Comparison of ENCODE assay signal across 14 cellular contexts in genomic region chr15:31501074-31501473, GRCh38.
A peak's percentile ranks its signal among the peaks of the same experiment; 100 is the strongest.
DNase-seq lines count a peak whose midpoint lies in the region; ATAC-seq and TF ChIP-seq lines count a peak whose summit lies in the region.
"Had no signal": no experiment of that assay in that cellular context is flagged by ENCODE, and none has a peak within 500 bp of the region (broad histone marks: within the 10 kb centered on the region; RNA-seq: fewer than 3 reads in every experiment).

No MANE protein-coding gene starts in this region.

- H3K4me1 ChIP-seq in left ventricle myocardium inferior, result peaks cover 21% of the 10 kb centered on the region
- H3K4me1 ChIP-seq in right atrium auricular region, result no peaks in the 10 kb centered on the region
- peaks cover 12% of the 10 kb centered on the region for H3K4me1 ChIP-seq in mesodermal cell (ENCODE audit: control insufficient read depth, insufficient read depth, low read length, poor library complexity, severe bottlenecking)
- H3K4me1 ChIP-seq in mucosa of descending colon (ENCODE audit: low read depth), result no peaks in the 10 kb centered on the region

- WGBS in mesodermal cell (ENCODE audit: insufficient coverage in 2 of 2), 2 experiments, result no CpG with 5 or more reads among the region's 2 CpGs

- no peak for ATAC-seq in mucosa of descending colon

- H3K9me3 ChIP-seq in left ventricle myocardium inferior (replicated peaks), result no peaks in the 10 kb centered on the region
- H3K9me3 ChIP-seq in right atrium auricular region, result no peaks in the 10 kb centered on the region
- no peaks in the 10 kb centered on the region for H3K9me3 ChIP-seq in mesodermal cell (ENCODE audit: control insufficient read depth, low read length)
- H3K9me3 ChIP-seq in mucosa of descending colon, result no peaks in the 10 kb centered on the region

- H3K27me3 ChIP-seq in left ventricle myocardium inferior (ENCODE audit: low read depth), result no peaks in the 10 kb centered on the region
- no peaks in the 10 kb centered on the region for H3K27me3 ChIP-seq in right atrium auricular region

- no peak for DNase-seq in left ventricle myocardium inferior
- DNase-seq in right atrium auricular region (ENCODE audit: low spot score), result no peak
- peak; percentile 94 for DNase-seq in NCI-H69 (lab: John Stamatoyannopoulos, UW)
- no peak for DNase-seq in mucosa of descending colon
- no peak for DNase-seq in kidney tubule cell (ENCODE audit: low spot score)
- no peak for DNase-seq in SKM-1 (lab: John Stamatoyannopoulos, UW; ENCODE audit: unreplicated experiment)
- DNase-seq: AML-193; Calu3; CD4-positive, alpha-beta T cell; NCI-H1092 treated with DMSO at 0.1 percent for 48 hours; NCI-H187 treated with DMSO at 0.1 percent for 48 hours; NCI-H510A treated with DMSO at 0.1 percent for 48 hours had no signal

- H3K4me3 ChIP-seq in left ventricle myocardium inferior (no peak overlapping the region), right atrium auricular region (no peak overlapping the region), mesodermal cell (ENCODE audit: extremely low read depth, insufficient read depth, low read length, poor library complexity, severe bottlenecking) (no peak overlapping the region), mucosa of descending colon (no peak overlapping the region)

- H3K27ac ChIP-seq in left ventricle myocardium inferior (replicated peaks) (peak overlapping the region; percentile 71), right atrium auricular region (no peak overlapping the region), mesodermal cell (ENCODE audit: low read depth, low read length, severe bottlenecking) (peak overlapping the region; percentile 72)
- H3K27ac ChIP-seq: HL-60 had no signal

- H3K36me3 ChIP-seq in left ventricle myocardium inferior (no peaks in the 10 kb centered on the region), right atrium auricular region (no peaks in the 10 kb centered on the region), mesodermal cell (ENCODE audit: control insufficient read depth, insufficient read depth, low read length) (no peaks in the 10 kb centered on the region), mucosa of descending colon (ENCODE audit: low read depth) (no peaks in the 10 kb centered on the region)

- intact Hi-C loops in left ventricle myocardium inferior (cut with micrococcal nuclease), result no loop called here
- intact Hi-C loops in mucosa of descending colon (cut with DNase I, micrococcal nuclease), result no loop called here

- TF ChIP-seq CTCF in left ventricle myocardium inferior (IDR thresholded peaks at IDR 0.05; ENCODE audit: borderline replicate concordance) (no peak), right atrium auricular region (IDR thresholded peaks at IDR 0.05) (no peak), mucosa of descending colon (IDR thresholded peaks at IDR 0.05) (no peak)

Comparison
In these comparisons a context has a peak if more than half of its experiments do, and no peak if none do; other contexts are left out.
1. H3K27ac ChIP-seq: peak in left ventricle myocardium inferior (single experiment) and mesodermal cell (single experiment); none in right atrium auricular region (0 of 2).